Comparison of ENCODE assay signal across 12 cellular contexts in the genomic region with DNA sequence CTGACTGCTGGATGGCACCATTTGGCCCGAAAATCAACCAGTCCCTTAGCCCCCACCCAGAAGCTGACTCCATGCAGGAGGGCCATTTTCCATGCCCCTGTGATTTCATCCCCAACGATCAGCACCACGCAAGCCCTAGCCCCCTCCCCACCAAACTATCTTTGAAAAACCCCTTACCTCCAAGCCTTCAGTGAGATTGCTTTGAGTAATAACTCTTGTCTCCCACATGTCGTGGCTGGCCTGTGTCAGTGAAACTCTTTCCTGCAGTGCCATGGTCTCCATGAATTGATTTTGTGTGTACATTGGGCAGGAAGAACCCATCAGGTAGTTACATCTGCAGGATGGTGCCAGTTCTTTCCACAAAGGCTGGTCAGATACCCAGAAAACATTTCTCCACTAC. TPM values are rescaled to one million over a fixed set of nuclear protein-coding genes. Genes with fewer than 3 reads are reported as not detected.
DNase-seq lines count a peak whose midpoint lies in the region; ATAC-seq and TF ChIP-seq lines count a peak whose summit lies in the region.
"Not testable (repeated sequence)": the region's sequence is repeated elsewhere in the genome, so short reads cannot be mapped to it uniquely, and the experiment has no call there.
"Had no signal": no experiment of that assay in that cellular context is flagged by ENCODE, and none has a peak within 500 bp of the region (broad histone marks: within the 10 kb centered on the region; RNA-seq: fewer than 3 reads in every experiment).

No MANE protein-coding gene starts in this region.

- not testable (repeated sequence) for H3K4me1 ChIP-seq in endodermal cell (ENCODE audit: control insufficient read depth, insufficient read depth, low read length)

- not testable (repeated sequence) for ATAC-seq in CD4-positive, alpha-beta T cell (ENCODE audit: poor library complexity); T-helper 17 cell; naive thymus-derived CD8-positive, alpha-beta T cell

- DNase-seq in CD4-positive, alpha-beta T cell; T-helper 17 cell; naive thymus-derived CD8-positive, alpha-beta T cell; nephron progenitor cell; type B pancreatic cell (ENCODE audit: extremely low spot score, unreplicated experiment): not testable (repeated sequence)
- DNase-seq in endodermal cell (peak; percentile 21), medulla oblongata (ENCODE audit: extremely low spot score) (peak; percentile 9)

- not testable (repeated sequence) for H3K9me3 Mint-ChIP-seq in CD4-positive, alpha-beta T cell; brain; endodermal cell; naive thymus-derived CD8-positive, alpha-beta T cell; nephron progenitor cell; type B pancreatic cell

- not testable (repeated sequence) for H3K27ac ChIP-seq in CD4-positive, alpha-beta T cell (ENCODE audit: low read depth, low read length); endodermal cell (ENCODE audit: low read depth, low read length)

- CTCF ChIA-PET in CD4-positive, alpha-beta T cell (lab: Charles Lee) = not testable (repeated sequence)

- not testable (repeated sequence) for H3K4me3 Mint-ChIP-seq in CD4-positive, alpha-beta T cell; endodermal cell; nephron progenitor cell; type B pancreatic cell
- H3K4me3 Mint-ChIP-seq in T-helper 17 cell = peak overlapping the region; percentile 50
- H3K4me3 Mint-ChIP-seq in brain = peak overlapping the region; percentile 28 to 56 (median 31)
- peak overlapping the region in 1 of 10 donors; percentile 72 for H3K4me3 Mint-ChIP-seq in naive thymus-derived CD8-positive, alpha-beta T cell

- intact Hi-C loops in CD4-positive, alpha-beta T cell (cut with DNase I, micrococcal nuclease) = not testable (repeated sequence)

- H3K36me3 ChIP-seq in endodermal cell (ENCODE audit: control insufficient read depth, insufficient read depth, low read length) = not testable (repeated sequence)

- H3K4me1 Mint-ChIP-seq in CD4-positive, alpha-beta T cell (ENCODE audit: low read depth) = peaks cover 55% of the 10 kb centered on the region
- H3K4me1 Mint-ChIP-seq in T-helper 17 cell = peaks cover 42% of the 10 kb centered on the region
- peaks cover 60% of the 10 kb centered on the region for H3K4me1 Mint-ChIP-seq in brain
- H3K4me1 Mint-ChIP-seq in endodermal cell = not testable (repeated sequence)
- peaks cover 20 to 56% (median 47%) of the 10 kb centered on the region in 4 donors for H3K4me1 Mint-ChIP-seq in naive thymus-derived CD8-positive, alpha-beta T cell
- H3K4me1 Mint-ChIP-seq in nephron progenitor cell = peaks cover 51% of the 10 kb centered on the region
- H3K4me1 Mint-ChIP-seq in type B pancreatic cell (ENCODE audit: unreplicated experiment) = peaks cover 17% of the 10 kb centered on the region

- not testable (repeated sequence) for TF ChIP-seq CTCF in CD4-positive, alpha-beta T cell (IDR thresholded peaks at IDR 0.05); brain (conservative IDR thresholded peaks at IDR 0.05); endodermal cell (conservative IDR thresholded peaks at IDR 0.05); nephron progenitor cell (IDR thresholded peaks at IDR 0.05); type B pancreatic cell (conservative IDR thresholded peaks at IDR 0.05)

- not testable (repeated sequence) for H3K27me3 ChIP-seq in CD4-positive, alpha-beta T cell (ENCODE audit: control insufficient read depth, insufficient read depth, low read length); endodermal cell (ENCODE audit: control insufficient read depth, insufficient read depth, low read length, poor library complexity, severe bottlenecking)

- WGBS in endodermal cell (ENCODE audit: insufficient coverage in 1 of 2, insufficient read length in 1 of 2), 2 experiments = 57 to 86% methylated on average over 1 to 4 of the region's 4 CpGs

- not testable (repeated sequence) for H3K4me3 ChIP-seq in endodermal cell (ENCODE audit: low read length)

- H3K9ac ChIP-seq in endodermal cell (ENCODE audit: extremely low read depth, low read length, poor library complexity, severe bottlenecking) = not testable (repeated sequence)

- not testable (repeated sequence) for H3K27me3 Mint-ChIP-seq in CD4-positive, alpha-beta T cell; brain; endodermal cell (ENCODE audit: insufficient read depth); naive thymus-derived CD8-positive, alpha-beta T cell; type B pancreatic cell
- peaks cover 16% of the 10 kb centered on the region for H3K27me3 Mint-ChIP-seq in T-helper 17 cell
- H3K27me3 Mint-ChIP-seq in nephron progenitor cell (ENCODE audit: low read depth, poor library complexity) = peaks cover 15% of the 10 kb centered on the region

- not testable (repeated sequence) for H3K9me3 ChIP-seq in CD4-positive, alpha-beta T cell (ENCODE audit: control insufficient read depth, low read length); T-helper 17 cell (ENCODE audit: control insufficient read depth, low read length, poor library complexity, severe bottlenecking); endodermal cell (ENCODE audit: control insufficient read depth, low read length)

- POLR2A ChIA-PET in CD4-positive, alpha-beta T cell (lab: Charles Lee); naive thymus-derived CD8-positive, alpha-beta T cell (lab: Charles Lee): not testable (repeated sequence)

- peak overlapping the region; percentile 99 for H3K27ac Mint-ChIP-seq in CD4-positive, alpha-beta T cell
- H3K27ac Mint-ChIP-seq in T-helper 17 cell = peak overlapping the region; percentile 98
- peak overlapping the region; percentile 71 to 100 (median 100) for H3K27ac Mint-ChIP-seq in brain
- not testable (repeated sequence) for H3K27ac Mint-ChIP-seq in endodermal cell
- H3K27ac Mint-ChIP-seq in naive thymus-derived CD8-positive, alpha-beta T cell = peak overlapping the region in 7 of 10 donors; percentile 12 to 100 (median 78)
- peak overlapping the region; percentile 36 for H3K27ac Mint-ChIP-seq in nephron progenitor cell
- H3K27ac Mint-ChIP-seq in type B pancreatic cell = peak overlapping the region; percentile 100

- H3K36me3 Mint-ChIP-seq in CD4-positive, alpha-beta T cell (ENCODE audit: low read depth) = peaks cover 13% of the 10 kb centered on the region
- not testable (repeated sequence) for H3K36me3 Mint-ChIP-seq in T-helper 17 cell (ENCODE audit: low read depth); brain; endodermal cell (ENCODE audit: low read depth); naive thymus-derived CD8-positive, alpha-beta T cell; nephron progenitor cell (ENCODE audit: low read depth); type B pancreatic cell

RNA-seq across cellular contexts. Expression of gene RNU1-2, which starts 2.0 kb away (rescaled TPM):
- 1,000 to 10,000 TPM; 4,982 to 5,937 TPM for total RNA-seq in CD4-positive, alpha-beta T cell
- total RNA-seq in T-helper 17 cell = 1,000 to 10,000 TPM; 3,182 to 3,922 TPM
- polyA plus RNA-seq in brain (ENCODE audit: insufficient read depth, low read depth, low replicate concordance) = not detected
- 1,000 to 10,000 TPM; 2,483 to 3,611 TPM for total RNA-seq in endodermal cell
- 11,872 TPM for polyA plus RNA-seq in endodermal cell (2013, experiment 1 of 2)
- polyA plus RNA-seq in endodermal cell (2013, experiment 2 of 2) = 14,577 TPM
- total RNA-seq in naive thymus-derived CD8-positive, alpha-beta T cell = 1,000 to 10,000 TPM; 3,449 to 3,916 TPM
- 10 to 100 TPM in 1 of 3 donors, not detected in 2; 22.6 TPM for polyA plus RNA-seq in naive thymus-derived CD8-positive, alpha-beta T cell
- 2,993 and 3,564 TPM in 2 replicates for total RNA-seq in type B pancreatic cell (ENCODE audit: low replicate concordance)
- total RNA-seq: G401, GM23338, H4 had no signal
- polyA plus RNA-seq: CD14-positive monocyte, GM23338 had no signal

RNA-seq across cellular contexts. Expression of gene CROCC, which starts 27.9 kb away (rescaled TPM):
- total RNA-seq in CD4-positive, alpha-beta T cell = 10 to 100 TPM; 47.4 to 49.7 TPM
- total RNA-seq in T-helper 17 cell = 10 to 100 TPM; 52.4 to 55.9 TPM
- 29.1 TPM for polyA plus RNA-seq in brain (ENCODE audit: insufficient read depth, low read depth, low replicate concordance)
- 10 to 100 TPM; 58.4 to 61.8 TPM for total RNA-seq in endodermal cell
- 38.9 TPM for polyA plus RNA-seq in endodermal cell (2013, experiment 1 of 2)
- 33.9 TPM for polyA plus RNA-seq in endodermal cell (2013, experiment 2 of 2)
- total RNA-seq in naive thymus-derived CD8-positive, alpha-beta T cell = 100 to 1,000 TPM; 117 to 124 TPM
- 1 to 10 TPM; 1.2 to 5.4 (median 1.3) TPM for polyA plus RNA-seq in naive thymus-derived CD8-positive, alpha-beta T cell
- total RNA-seq in type B pancreatic cell (ENCODE audit: low replicate concordance) = 23.5 and 40.1 TPM in 2 replicates
